22 cellular contexts compared by ENCODE assay signal in genomic region chr1:226035915-226036314, GRCh38.
"Had no signal": no experiment of that assay in that cellular context is flagged by ENCODE, and none has a peak within 500 bp of the region (broad histone marks: within the 10 kb centered on the region; RNA-seq: fewer than 3 reads in every experiment).

No MANE protein-coding gene starts in this region.

- H3K4me1 ChIP-seq: foreskin keratinocyte, psoas muscle, uterus had no signal

- H3K4me3 ChIP-seq: psoas muscle, right lobe of liver, thoracic aorta, uterus had no signal

- H3K36me3 ChIP-seq: right lobe of liver, thoracic aorta, uterus had no signal

- H3K9me3 ChIP-seq: psoas muscle, right lobe of liver, thoracic aorta, uterus had no signal

- H3K27ac ChIP-seq: foreskin keratinocyte, psoas muscle, uterus had no signal

- ATAC-seq: foreskin keratinocyte; left cardiac atrium; left ventricle myocardium superior; psoas muscle; right lobe of liver; stimulated activated naive B cell treated with anti-CD40 and anti-IgM and Interleukin-4, amounts not matched to agents 10 μg/mL and 1 μg/mL and 100 μg/mL, for 72 hours; stimulated activated naive CD8-positive, alpha-beta T cell treated with anti-CD3 and anti-CD28 coated beads, Interleukin-15, amount 100 ng/mL, for 72 hours had no signal

- H3K27ac Mint-ChIP-seq: endodermal cell; nephron; stimulated activated naive B cell treated with anti-CD40 and anti-IgM and Interleukin-4, amounts not matched to agents 10 μg/mL and 1 μg/mL and 100 μg/mL, for 72 hours; stimulated activated naive CD8-positive, alpha-beta T cell treated with anti-CD3 and anti-CD28 coated beads, Interleukin-15, amount 100 ng/mL, for 72 hours had no signal

- H3K36me3 Mint-ChIP-seq: naive B cell; stimulated activated naive B cell treated with anti-CD40 and anti-IgM and Interleukin-4, amounts not matched to agents 10 μg/mL and 1 μg/mL and 100 μg/mL, for 72 hours had no signal

- H3K9me3 Mint-ChIP-seq: endodermal cell; naive B cell; nephron; stimulated activated naive B cell treated with anti-CD40 and anti-IgM and Interleukin-4, amounts not matched to agents 10 μg/mL and 1 μg/mL and 100 μg/mL, for 72 hours; stimulated activated naive CD8-positive, alpha-beta T cell treated with anti-CD3 and anti-CD28 coated beads, Interleukin-15, amount 100 ng/mL, for 72 hours had no signal

- H3K27me3 Mint-ChIP-seq: naive B cell; stimulated activated naive B cell treated with anti-CD40 and anti-IgM and Interleukin-4, amounts not matched to agents 10 μg/mL and 1 μg/mL and 100 μg/mL, for 72 hours; stimulated activated naive CD8-positive, alpha-beta T cell treated with anti-CD3 and anti-CD28 coated beads, Interleukin-15, amount 100 ng/mL, for 72 hours had no signal

- H3K27me3 ChIP-seq: right lobe of liver, uterus had no signal

- H3K4me3 Mint-ChIP-seq: endodermal cell; nephron; stimulated activated naive B cell treated with anti-CD40 and anti-IgM and Interleukin-4, amounts not matched to agents 10 μg/mL and 1 μg/mL and 100 μg/mL, for 72 hours; stimulated activated naive CD8-positive, alpha-beta T cell treated with anti-CD3 and anti-CD28 coated beads, Interleukin-15, amount 100 ng/mL, for 72 hours had no signal

- FAIRE-seq: endothelial cell of umbilical vein, kidney had no signal

- H3K4me1 Mint-ChIP-seq: endodermal cell had no signal

- DNase-seq: effector CD4-positive, alpha-beta T cell; endodermal cell; erythroblast; foreskin keratinocyte; kidney; left cardiac atrium; left ventricle myocardium superior; midbrain; naive B cell; psoas muscle; retina; right lobe of liver; stimulated activated CD4-positive, alpha-beta T cell treated with anti-CD3 and anti-CD28 coated beads, Interleukin-15, amount 100 ng/mL, for 24 hours; stimulated activated CD4-positive, alpha-beta T cell treated with anti-CD3 and anti-CD28 coated beads, Interleukin-1b, Interleukin-23, amount 100 ng/mL, for 48 hours; stimulated activated CD4-positive, alpha-beta T cell treated with anti-CD3 and anti-CD28 coated beads, Interleukin-4, amount 100 ng/mL, for 4 hours; stimulated activated naive B cell treated with anti-CD40 and anti-IgM and Interleukin-4, amounts not matched to agents 10 μg/mL and 1 μg/mL and 100 μg/mL, for 72 hours; stimulated activated naive CD8-positive, alpha-beta T cell treated with anti-CD3 and anti-CD28 coated beads, Interleukin-15, amount 100 ng/mL, for 72 hours; trophoblast cell; uterus had no signal
